ENCODE assay signal across 8 cellular contexts in genomic region chr17:57603978-57604377, GRCh38.
DNase-seq lines count a peak whose midpoint lies in the region; ATAC-seq and TF ChIP-seq lines count a peak whose summit lies in the region.

No MANE protein-coding gene starts in this region.

- peaks cover 7% of the 10 kb centered on the region for H3K36me3 Mint-ChIP-seq in activated CD4-positive, alpha-beta T cell treated with anti-CD3 and anti-CD28 coated beads for 36 hours (ENCODE audit: low read depth)
- H3K36me3 Mint-ChIP-seq in effector memory CD8-positive, alpha-beta T cell (ENCODE audit: insufficient read depth), result peaks cover 28% of the 10 kb centered on the region

- TF ChIP-seq CTCF in KMS-11 (conservative IDR thresholded peaks at IDR 0.05; ENCODE audit: low read depth, low read length) (no peak), tibial nerve (IDR thresholded peaks at IDR 0.05) (no peak)

- peak overlapping the region; percentile 99 for H3K4me2 ChIP-seq in KMS-11

- 76 to 91% methylated on average over 5 of the region's 5 CpGs for WGBS in tibial nerve, 2 donors

- intact Hi-C loops in activated CD4-positive, alpha-beta T cell treated with anti-CD3 and anti-CD28 coated beads for 36 hours (cut with DNase I, micrococcal nuclease), result loop anchor here (1.0 to 5.0 kb wide), 5 partner anchors 67 to 347 kb away; partner anchors contain the start of gene MSI2 (in 1 of the 2)

- POLR2A ChIA-PET in activated CD4-positive, alpha-beta T cell treated with anti-CD3 and anti-CD28 coated beads for 36 hours (lab: Charles Lee), result no interaction called here

- no peak for TF ChIP-seq EP300 in tibial nerve (IDR thresholded peaks at IDR 0.05)

- H3K4me3 ChIP-seq in KMS-11 (IDR thresholded peaks at IDR 0.05; ENCODE audit: insufficient read depth, low read depth, low read length) (no peak overlapping the region), tibial nerve (no peak overlapping the region)

- peaks cover 27% of the 10 kb centered on the region; the same call in 1 of the 2 replicates for H3K79me2 ChIP-seq in KMS-11 (ENCODE audit: insufficient read depth, low read depth)

- no peaks in the 10 kb centered on the region for H3K9me3 ChIP-seq in tibial nerve

- CTCF ChIA-PET in activated CD4-positive, alpha-beta T cell treated with anti-CD3 and anti-CD28 coated beads for 36 hours (lab: Charles Lee), result no interaction called here

- H3K27ac ChIP-seq in KMS-11, result peak overlapping the region; percentile 97
- peak overlapping the region in 2 of 4 donors; percentile 65 to 73 for H3K27ac ChIP-seq in tibial nerve

- peak overlapping the region; percentile 54 for H3K4me3 Mint-ChIP-seq in activated CD4-positive, alpha-beta T cell treated with anti-CD3 and anti-CD28 coated beads for 36 hours
- H3K4me3 Mint-ChIP-seq in effector memory CD8-positive, alpha-beta T cell, result peak overlapping the region; percentile 71 to 73

- H3K27me3 ChIP-seq in KMS-11 (ENCODE audit: insufficient read depth, low read depth), result no peaks in the 10 kb centered on the region
- H3K27me3 ChIP-seq in tibial nerve, result no peaks in the 10 kb centered on the region

- H3K4me1 ChIP-seq in KMS-11 (ENCODE audit: low read depth, poor library complexity, severe bottlenecking), result peaks cover 95% of the 10 kb centered on the region
- H3K4me1 ChIP-seq in tibial nerve, result peaks cover 0 to 35% (median 18%) of the 10 kb centered on the region in 4 donors

- H4K20me1 ChIP-seq in KMS-11 (ENCODE audit: insufficient read depth), result no peaks in the 10 kb centered on the region

- H3K27ac Mint-ChIP-seq in activated CD4-positive, alpha-beta T cell treated with anti-CD3 and anti-CD28 coated beads for 36 hours, result peak overlapping the region; percentile 97
- peak overlapping the region; percentile 94 for H3K27ac Mint-ChIP-seq in effector memory CD8-positive, alpha-beta T cell

- TF ChIP-seq POLR2A in tibial nerve (IDR thresholded peaks at IDR 0.05), result no peak

- DNase-seq in activated CD4-positive, alpha-beta T cell treated with anti-CD3 and anti-CD28 coated beads for 36 hours, result peak; percentile 86
- DNase-seq in effector memory CD8-positive, alpha-beta T cell, result peak; percentile 71 to 78 (median 74)
- peak; percentile 56 for DNase-seq in stimulated activated CD8-positive, alpha-beta memory T cell treated with anti-CD3 and anti-CD28 coated beads, Interleukin-12 subunit alpha, Interleukin-12 subunit beta, amount 100 ng/mL, for 1 hour (ENCODE audit: low read depth)
- DNase-seq in C1 segment of cervical spinal cord (lab: John Stamatoyannopoulos, UW), result no peak
- DNase-seq in tibial nerve (ENCODE audit: low spot score in 2 of 2), result no peak

- peaks cover 86% of the 10 kb centered on the region for H3K4me1 Mint-ChIP-seq in activated CD4-positive, alpha-beta T cell treated with anti-CD3 and anti-CD28 coated beads for 36 hours
- peaks cover 82 to 88% of the 10 kb centered on the region in 2 donors for H3K4me1 Mint-ChIP-seq in effector memory CD8-positive, alpha-beta T cell (ENCODE audit: low read depth in 2 of 2)

- peak overlapping the region; percentile 70 for H3K9ac ChIP-seq in KMS-11

- H3K27me3 Mint-ChIP-seq in activated CD4-positive, alpha-beta T cell treated with anti-CD3 and anti-CD28 coated beads for 36 hours, result no peaks in the 10 kb centered on the region
- H3K27me3 Mint-ChIP-seq in effector memory CD8-positive, alpha-beta T cell, result no peaks in the 10 kb centered on the region

- ATAC-seq in GM19025 (IDR thresholded peaks at IDR 0.05; ENCODE audit: low read depth, unreplicated experiment), result peak; percentile 42
- peak; percentile 74 for ATAC-seq in activated CD4-positive, alpha-beta T cell treated with anti-CD3 and anti-CD28 coated beads for 36 hours
- ATAC-seq in effector memory CD8-positive, alpha-beta T cell (replicated peaks), result peak; percentile 79
- ATAC-seq in GM18498 (IDR thresholded peaks at IDR 0.05; ENCODE audit: unreplicated experiment), result no peak

- no peak overlapping the region for H2AFZ ChIP-seq in KMS-11 (ENCODE audit: low read depth)

- H3K9me3 Mint-ChIP-seq in activated CD4-positive, alpha-beta T cell treated with anti-CD3 and anti-CD28 coated beads for 36 hours (ENCODE audit: low read depth), result no peaks in the 10 kb centered on the region
- H3K9me3 Mint-ChIP-seq in effector memory CD8-positive, alpha-beta T cell, result no peaks in the 10 kb centered on the region

- H3K36me3 ChIP-seq in KMS-11 (ENCODE audit: insufficient read depth) (no peaks in the 10 kb centered on the region), tibial nerve (no peaks in the 10 kb centered on the region)

Comparison
In these comparisons a context has a peak if more than half of its experiments do, and no peak if none do; other contexts are left out.
1. DNase-seq: peak in activated CD4-positive, alpha-beta T cell treated with anti-CD3 and anti-CD28 coated beads for 36 hours (single experiment), effector memory CD8-positive, alpha-beta T cell (3 of 3) and stimulated activated CD8-positive, alpha-beta memory T cell treated with anti-CD3 and anti-CD28 coated beads, Interleukin-12 subunit alpha, Interleukin-12 subunit beta, amount 100 ng/mL, for 1 hour (single experiment); none in C1 segment of cervical spinal cord (0 of 14) and tibial nerve (0 of 2).